ENCODE assay signal across 8 cellular contexts in the genomic region with DNA sequence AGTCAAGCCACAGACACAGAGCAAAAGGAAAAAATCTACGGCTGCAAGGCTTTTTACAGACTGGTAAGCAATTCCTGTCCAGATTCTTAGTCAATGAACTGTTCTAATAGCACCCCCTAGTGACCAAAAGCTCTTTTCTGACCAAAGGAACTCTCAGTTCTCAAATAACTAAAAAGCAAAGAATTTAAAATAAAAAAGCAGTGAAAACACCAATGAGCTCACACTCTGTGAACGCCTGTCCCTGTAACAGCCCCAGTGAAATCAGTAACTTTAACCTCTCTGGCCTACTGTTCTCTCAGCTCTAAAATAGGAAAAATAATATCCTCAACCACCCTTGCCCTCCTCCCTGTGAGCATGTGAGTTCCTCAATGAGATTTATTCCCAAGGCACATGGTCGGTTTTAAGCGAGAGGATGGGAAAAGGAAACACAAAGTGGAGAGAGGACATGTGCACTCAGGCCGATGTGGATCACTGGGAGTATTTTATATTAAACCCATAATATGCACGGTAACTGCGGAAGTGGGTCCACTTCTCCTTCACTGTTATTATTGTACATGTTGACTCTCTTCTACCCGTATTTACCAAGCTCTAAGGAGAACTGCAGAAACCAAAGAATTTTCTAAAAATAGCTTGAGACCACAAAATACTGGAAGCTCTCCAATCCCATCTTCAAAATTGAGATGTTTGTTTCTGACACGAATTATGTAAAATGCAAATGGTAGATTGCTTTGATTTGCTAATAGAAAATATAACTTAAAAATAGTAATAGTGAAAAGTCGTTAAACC.
A peak's percentile ranks its signal among the peaks of the same experiment; 100 is the strongest.
DNase-seq lines count a peak whose midpoint lies in the region; ATAC-seq, FAIRE-seq and TF ChIP-seq lines count a peak whose summit lies in the region.

No MANE protein-coding gene starts in this region.

- H3K4me1 ChIP-seq in body of pancreas = peaks cover 8% of the 10 kb centered on the region

- no peaks in the 10 kb centered on the region for H3K27me3 ChIP-seq in body of pancreas

- TF ChIP-seq POLR2A in body of pancreas (IDR thresholded peaks at IDR 0.05) = no peak

- intact Hi-C loops in body of pancreas (cut with DNase I) = no loop called here

- ATAC-seq in GM19035 (IDR thresholded peaks at IDR 0.05; ENCODE audit: unreplicated experiment) = peak; percentile 71
- ATAC-seq in HG03439 (IDR thresholded peaks at IDR 0.05; ENCODE audit: unreplicated experiment) = peak; percentile 58
- peak; percentile 77 for ATAC-seq in body of pancreas

- H3K4me3 ChIP-seq in body of pancreas = no peak overlapping the region

- peaks cover 0 to 2% of the 10 kb centered on the region in 2 donors for H3K36me3 ChIP-seq in body of pancreas (replicated peaks in 1 of 2; ENCODE audit: insufficient read depth in 1 of 2, low read depth in 2 of 2)

- DNase-seq in Caki2 (ENCODE audit: low read depth) = peak; percentile 64
- peak; percentile 80 for DNase-seq in NCI-H748 (lab: John Stamatoyannopoulos, UW; ENCODE audit: unreplicated experiment)
- peak in 2 of 4 donors; percentile 17 to 49 for DNase-seq in body of pancreas
- peak; percentile 97 for DNase-seq in superior temporal gyrus (ENCODE audit: extremely low spot score)
- no peak for DNase-seq in stimulated activated CD4-positive, alpha-beta T cell treated with anti-CD3 and anti-CD28 coated beads, Interleukin-4, amount 100 ng/mL, for 4 hours

- FAIRE-seq in islet of Langerhans (lab: Jason Lieb, UNC) = peak; percentile 99

- H3K27ac ChIP-seq in body of pancreas = peak overlapping the region in 1 of 4 donors; percentile 17

- no peaks in the 10 kb centered on the region for H3K9me3 ChIP-seq in body of pancreas

- TF ChIP-seq CTCF in body of pancreas (IDR thresholded peaks at IDR 0.05) = peak in 6 of 7 experiments; percentile 56 to 78 (median 72)

- 50 to 61% methylated on average over 10 of the region's 10 CpGs for WGBS in body of pancreas, 2 donors

- in situ Hi-C loops in Caki2 (cut with HindIII; ENCODE audit: low pct_unique_long_range_greater_than_20kb, low sequenced_read_pairs) = no loop called here

Comparison
In these comparisons a context has a peak if more than half of its experiments do, and no peak if none do; other contexts are left out.
1. DNase-seq: peak in Caki2 (single experiment), NCI-H748 (single experiment) and superior temporal gyrus (single experiment); none in stimulated activated CD4-positive, alpha-beta T cell treated with anti-CD3 and anti-CD28 coated beads, Interleukin-4, amount 100 ng/mL, for 4 hours (0 of 2).
2. Peak in every context shown above with its lines, with median percentiles within 50 percentile points of each other: ATAC-seq.